In genomic region chr1:16143566-16144324, GRCh38 we compare ENCODE assay signal across 10 cellular contexts. TPM values are rescaled to one million over a fixed set of nuclear protein-coding genes. Genes with fewer than 3 reads are reported as not detected.
A peak's percentile ranks its signal among the peaks of the same experiment; 100 is the strongest.
DNase-seq lines count a peak whose midpoint lies in the region; ATAC-seq and TF ChIP-seq lines count a peak whose summit lies in the region.
"Had no signal": no experiment of that assay in that cellular context is flagged by ENCODE, and none has a peak within 500 bp of the region (broad histone marks: within the 10 kb centered on the region; RNA-seq: fewer than 3 reads in every experiment).

No MANE protein-coding gene starts in this region.

- H3K27me3 ChIP-seq in left lung: no peaks in the 10 kb centered on the region

- H3K27me3 Mint-ChIP-seq in type B pancreatic cell: no peaks in the 10 kb centered on the region

- H3K9me3 ChIP-seq in left lung: no peaks in the 10 kb centered on the region
- H3K9me3 ChIP-seq: neutrophil had no signal

- intact Hi-C loops in left lung (cut with DNase I): no loop called here

- peaks cover 28% of the 10 kb centered on the region for H3K36me3 Mint-ChIP-seq in type B pancreatic cell

- TF ChIP-seq RAD21 in Ishikawa (IDR thresholded peaks at IDR 0.05; ENCODE audit: low read depth): no peak

- H3K4me3 ChIP-seq in astrocyte of the spinal cord (ENCODE audit: low read depth, low read length) (no peak overlapping the region), left lung (peak overlapping the region in 1 of 2 donors; percentile 21)

- peaks cover 71 to 83% of the 10 kb centered on the region in 2 donors for H3K4me1 ChIP-seq in left lung

- ATAC-seq in left lung (peak; percentile 67), HG03460 (IDR thresholded peaks at IDR 0.05; ENCODE audit: unreplicated experiment) (no peak)

- H3K27ac ChIP-seq in left lung: peak overlapping the region; percentile 86 to 87
- no peak overlapping the region for H3K27ac ChIP-seq in substantia nigra (ENCODE audit: low read depth, low read length, poor library complexity, severe bottlenecking)
- H3K27ac ChIP-seq: neutrophil had no signal

- H3K36me3 ChIP-seq in left lung: peaks cover 0 to 14% of the 10 kb centered on the region in 2 donors
- H3K36me3 ChIP-seq: neutrophil had no signal

- TF ChIP-seq EP300 in Ishikawa (IDR thresholded peaks at IDR 0.05; ENCODE audit: borderline replicate concordance): peak; percentile 95

- in situ Hi-C loops in astrocyte of the spinal cord (cut with HindIII; ENCODE audit: low sequenced_read_pairs): no loop called here

- no peak for TF ChIP-seq CTCF in astrocyte of the spinal cord (IDR thresholded peaks at IDR 0.05; ENCODE audit: low read depth, low read length)
- TF ChIP-seq CTCF in left lung (IDR thresholded peaks at IDR 0.05): no peak
- no peak for TF ChIP-seq CTCF in type B pancreatic cell (conservative IDR thresholded peaks at IDR 0.05)

- H3K4me1 Mint-ChIP-seq in type B pancreatic cell (ENCODE audit: unreplicated experiment): peaks cover 46% of the 10 kb centered on the region

- DNase-seq in astrocyte of the spinal cord (ENCODE audit: low read depth, low spot score) (peak; percentile 41), left lung (peak; percentile 84 to 87), type B pancreatic cell (ENCODE audit: extremely low spot score, unreplicated experiment) (no peak), substantia nigra (lab: John Stamatoyannopoulos, UW) (no peak), RPMI8226 (no peak)
- DNase-seq: stimulated activated naive CD4-positive, alpha-beta T cell treated with Interleukin-2 at 50 U/mL for 16 hours; T-helper 1 cell had no signal

- H3K27ac Mint-ChIP-seq in type B pancreatic cell: peak overlapping the region; percentile 96

- no peaks in the 10 kb centered on the region for H3K9me3 Mint-ChIP-seq in type B pancreatic cell

- H3K4me3 Mint-ChIP-seq in type B pancreatic cell: peak overlapping the region; percentile 47

TF ChIP-seq in Ishikawa, 13 proteins besides CTCF, POLR2A, EP300 and RAD21:
- TF ChIP-seq USF1 (IDR thresholded peaks at IDR 0.05) (no peak), TEAD4 (IDR thresholded peaks at IDR 0.05) (peak; percentile 95), TCF12 (IDR thresholded peaks at IDR 0.05; ENCODE audit: low read depth) (peak; percentile 88), YY1 (IDR thresholded peaks at IDR 0.05; ENCODE audit: low read depth) (peak; percentile 46; the same call in 1 of the 2 replicates), FOXM1 (IDR thresholded peaks at IDR 0.05; ENCODE audit: borderline replicate concordance, low read depth) (peak; percentile 79), NFIC (IDR thresholded peaks at IDR 0.05) (peak; percentile 71), TAF1 (IDR thresholded peaks at IDR 0.05; ENCODE audit: low read depth) (no peak; the same call in 1 of the 2 replicates), CREB1 (IDR thresholded peaks at IDR 0.05; ENCODE audit: low read depth) (0 out of 2 replicates have a peak, but pooled peaks have one; percentile 16), CEBPB (IDR thresholded peaks at IDR 0.05) (peak; percentile 61; the same call in 1 of the 2 replicates), REST (IDR thresholded peaks at IDR 0.05; ENCODE audit: low read depth) (no peak), EGR1 (IDR thresholded peaks at IDR 0.05) (peak; percentile 59), ZBTB7A (IDR thresholded peaks at IDR 0.05; ENCODE audit: low read depth) (peak; percentile 30), MAX (IDR thresholded peaks at IDR 0.05) (peak; percentile 55)

RNA-seq across cellular contexts. Expression of gene EPHA2, which starts 12.1 kb away (rescaled TPM):
- total RNA-seq in left lung (10 to 100 TPM; 36.9 to 62.6 TPM), type B pancreatic cell (ENCODE audit: low replicate concordance) (40.3 and 77.9 TPM in 2 replicates)

Comparison
In these comparisons a context has a peak if more than half of its experiments do, and no peak if none do; other contexts are left out.
1. DNase-seq: peak in astrocyte of the spinal cord (single experiment) and left lung (2 of 2); none in type B pancreatic cell (single experiment), substantia nigra (0 of 49) and RPMI8226 (single experiment).